In genomic region chr1:235984041-235984820, GRCh38 we compare ENCODE assay signal across 12 cellular contexts.
DNase-seq lines count a peak whose midpoint lies in the region; ATAC-seq, FAIRE-seq and TF ChIP-seq lines count a peak whose summit lies in the region.
"Had no signal": no experiment of that assay in that cellular context is flagged by ENCODE, and none has a peak within 500 bp of the region (broad histone marks: within the 10 kb centered on the region; RNA-seq: fewer than 3 reads in every experiment).

No MANE protein-coding gene starts in this region.

- no peaks in the 10 kb centered on the region for H3K27me3 ChIP-seq in astrocyte (ENCODE audit: insufficient read depth, low read length)

- H3K36me3 ChIP-seq in astrocyte (ENCODE audit: insufficient read depth, low read length): peaks cover 1% of the 10 kb centered on the region

- peak overlapping the region; percentile 66 for H3K4me2 ChIP-seq in astrocyte (ENCODE audit: low read length)

- no peaks in the 10 kb centered on the region for H3K79me2 ChIP-seq in astrocyte (ENCODE audit: insufficient read depth, low read length)

- H3K36me3 Mint-ChIP-seq in astrocyte (ENCODE audit: low read depth, unreplicated experiment): peaks cover 26% of the 10 kb centered on the region
- H3K36me3 Mint-ChIP-seq: activated naive CD8-positive, alpha-beta T cell had no signal

- peaks cover 21% of the 10 kb centered on the region for H3K4me1 ChIP-seq in astrocyte (ENCODE audit: insufficient read depth, low read length)

- ATAC-seq in sciatic nerve: peak; percentile 81
- ATAC-seq: stimulated activated naive CD8-positive, alpha-beta T cell treated with anti-CD3 and anti-CD28 coated beads, Interleukin-15, Interleukin-2, amounts not matched to agents 100 U/mL and 50 U/mL, for 24 hours had no signal

- H3K27me3 Mint-ChIP-seq in astrocyte (ENCODE audit: low read depth, unreplicated experiment): no peaks in the 10 kb centered on the region
- H3K27me3 Mint-ChIP-seq: activated naive CD8-positive, alpha-beta T cell had no signal

- intact Hi-C loops in sciatic nerve (cut with DNase I): no loop called here
- intact Hi-C loops in head of caudate nucleus (cut with DNase I): no loop called here

- peak overlapping the region; percentile 66 for H3K9ac ChIP-seq in astrocyte (ENCODE audit: low read length)

- H3K4me1 Mint-ChIP-seq in astrocyte (ENCODE audit: low read depth, unreplicated experiment): peaks cover 16% of the 10 kb centered on the region

- H3K9me3 Mint-ChIP-seq in astrocyte (ENCODE audit: unreplicated experiment): peaks cover 13% of the 10 kb centered on the region

- no peaks in the 10 kb centered on the region for H3K9me3 ChIP-seq in astrocyte (ENCODE audit: insufficient read depth, low read depth, low read length)

- H4K20me1 ChIP-seq in astrocyte (ENCODE audit: insufficient read depth, low read length): no peaks in the 10 kb centered on the region

- no peak overlapping the region for H3K4me3 Mint-ChIP-seq in astrocyte (ENCODE audit: unreplicated experiment)
- H3K4me3 Mint-ChIP-seq: activated naive CD8-positive, alpha-beta T cell had no signal

- no peak for TF ChIP-seq CTCF in astrocyte (IDR thresholded peaks at IDR 0.05; ENCODE audit: insufficient read depth, low read depth, low read length)

- DNase-seq in EH (ENCODE audit: low read depth): peak; percentile 93
- peak; percentile 81 for DNase-seq in astrocyte (ENCODE audit: low read depth)
- DNase-seq in glomerular endothelial cell (ENCODE audit: extremely low read depth, low read depth, low spot score): peak; percentile 68
- DNase-seq in sciatic nerve (ENCODE audit: low spot score): no peak
- no peak for DNase-seq in head of caudate nucleus
- DNase-seq in retina: no peak
- DNase-seq in NCI-H82 (lab: John Stamatoyannopoulos, UW): no peak
- no peak for DNase-seq in NCI-H526 treated with DMSO at 0.1 percent for 48 hours (lab: John Stamatoyannopoulos, UW)
- DNase-seq: NCI-H146; stimulated activated naive CD8-positive, alpha-beta T cell treated with anti-CD3 and anti-CD28 coated beads, Interleukin-15, Interleukin-2, amounts not matched to agents 100 U/mL and 50 U/mL, for 24 hours had no signal

- peak overlapping the region; percentile 84 for H3K27ac Mint-ChIP-seq in astrocyte (ENCODE audit: unreplicated experiment)
- H3K27ac Mint-ChIP-seq: activated naive CD8-positive, alpha-beta T cell had no signal

- H3K27ac ChIP-seq in astrocyte (ENCODE audit: low read depth, low read length): peak overlapping the region; percentile 85

- H2AFZ ChIP-seq in astrocyte (ENCODE audit: low read depth, low read length): no peak overlapping the region

- H3K4me3 ChIP-seq in astrocyte (ENCODE audit: insufficient read depth, low read depth, low read length): peak overlapping the region; percentile 31
- H3K4me3 ChIP-seq: skin epidermis had no signal

- peak; percentile 73 for FAIRE-seq in astrocyte (lab: Jason Lieb, UNC)

Comparison
In these comparisons a context has a peak if more than half of its experiments do, and no peak if none do; other contexts are left out.
1. DNase-seq: peak in EH (single experiment), astrocyte (single experiment) and glomerular endothelial cell (single experiment); none in sciatic nerve (single experiment), head of caudate nucleus (0 of 42), retina (single experiment), NCI-H82 (single experiment) and NCI-H526 treated with DMSO at 0.1 percent for 48 hours (single experiment).